24 cellular contexts compared by ENCODE assay signal in genomic region chr1:69126761-69127160, GRCh38.
"Had no signal": no experiment of that assay in that cellular context is flagged by ENCODE, and none has a peak within 500 bp of the region (broad histone marks: within the 10 kb centered on the region; RNA-seq: fewer than 3 reads in every experiment).

No MANE protein-coding gene starts in this region.

- ATAC-seq: left lung; naive thymus-derived CD4-positive, alpha-beta T cell; sciatic nerve; stimulated activated memory B cell treated with anti-CD40 and anti-IgM and Interleukin-4, amounts not matched to agents 10 μg/mL and 1 μg/mL and 100 μg/mL, for 72 hours; stimulated activated naive CD8-positive, alpha-beta T cell treated with anti-CD3 and anti-CD28 coated beads, Interleukin-15, Interleukin-2, amounts not matched to agents 100 U/mL and 50 U/mL, for 24 hours; upper lobe of right lung had no signal

- DNase-seq: cerebellar nuclear complex; dorsolateral prefrontal cortex; effector CD4-positive, alpha-beta T cell; endodermal cell; kidney; left lung; mesenchymal stem cell; midbrain; naive thymus-derived CD4-positive, alpha-beta T cell; nephron progenitor cell; occipital lobe; stimulated activated CD4-positive, alpha-beta T cell treated with anti-CD3 and anti-CD28 coated beads, Interleukin-2, amount 100 ng/mL, for 24 hours; stimulated activated CD4-positive, alpha-beta T cell treated with anti-CD3 and anti-CD28 coated beads, Interleukin-4, amount 100 ng/mL, for 24 hours; stimulated activated naive CD8-positive, alpha-beta T cell treated with anti-CD3 and anti-CD28 coated beads, Interleukin-15, Interleukin-2, amounts not matched to agents 100 U/mL and 50 U/mL, for 24 hours; substantia nigra; upper lobe of right lung; uterus had no signal

- H3K27me3 Mint-ChIP-seq: naive thymus-derived CD4-positive, alpha-beta T cell; progenitor cell of endocrine pancreas; stimulated activated memory B cell treated with anti-CD40 and anti-IgM and Interleukin-4, amounts not matched to agents 10 μg/mL and 1 μg/mL and 100 μg/mL, for 72 hours had no signal

- H3K4me3 ChIP-seq: dorsolateral prefrontal cortex, esophagus muscularis mucosa, left lung, right atrium auricular region, thoracic aorta, tibial nerve, upper lobe of right lung, uterus had no signal

- H3K4me1 Mint-ChIP-seq: naive thymus-derived CD4-positive, alpha-beta T cell; stimulated activated memory B cell treated with anti-CD40 and anti-IgM and Interleukin-4, amounts not matched to agents 10 μg/mL and 1 μg/mL and 100 μg/mL, for 72 hours had no signal

- H3K4me3 Mint-ChIP-seq: endodermal cell; naive thymus-derived CD4-positive, alpha-beta T cell; nephron progenitor cell; stimulated activated memory B cell treated with anti-CD40 and anti-IgM and Interleukin-4, amounts not matched to agents 10 μg/mL and 1 μg/mL and 100 μg/mL, for 72 hours had no signal

- H3K9me3 Mint-ChIP-seq: endodermal cell; stimulated activated memory B cell treated with anti-CD40 and anti-IgM and Interleukin-4, amounts not matched to agents 10 μg/mL and 1 μg/mL and 100 μg/mL, for 72 hours had no signal

- H3K36me3 Mint-ChIP-seq: naive thymus-derived CD4-positive, alpha-beta T cell; stimulated activated memory B cell treated with anti-CD40 and anti-IgM and Interleukin-4, amounts not matched to agents 10 μg/mL and 1 μg/mL and 100 μg/mL, for 72 hours had no signal

- H3K27ac Mint-ChIP-seq: endodermal cell; naive thymus-derived CD4-positive, alpha-beta T cell; nephron progenitor cell; stimulated activated memory B cell treated with anti-CD40 and anti-IgM and Interleukin-4, amounts not matched to agents 10 μg/mL and 1 μg/mL and 100 μg/mL, for 72 hours had no signal
